ENCODE assay signal across 1 cellular context in genomic region chr16:89297156-89297869, GRCh38.
TF ChIP-seq lines count a peak whose summit lies in the region.

No MANE protein-coding gene starts in this region.

TF ChIP-seq in GM23338, 12 proteins besides CTCF, POLR2A, EP300 and RAD21 (continued from another document):
- no peak for TF ChIP-seq REST (IDR thresholded peaks at IDR 0.05; ENCODE audit: unreplicated experiment)
TF ChIP-seq in GM23338: peak in this region for 0.
